ENCODE assay signal across 8 cellular contexts in the genomic region with DNA sequence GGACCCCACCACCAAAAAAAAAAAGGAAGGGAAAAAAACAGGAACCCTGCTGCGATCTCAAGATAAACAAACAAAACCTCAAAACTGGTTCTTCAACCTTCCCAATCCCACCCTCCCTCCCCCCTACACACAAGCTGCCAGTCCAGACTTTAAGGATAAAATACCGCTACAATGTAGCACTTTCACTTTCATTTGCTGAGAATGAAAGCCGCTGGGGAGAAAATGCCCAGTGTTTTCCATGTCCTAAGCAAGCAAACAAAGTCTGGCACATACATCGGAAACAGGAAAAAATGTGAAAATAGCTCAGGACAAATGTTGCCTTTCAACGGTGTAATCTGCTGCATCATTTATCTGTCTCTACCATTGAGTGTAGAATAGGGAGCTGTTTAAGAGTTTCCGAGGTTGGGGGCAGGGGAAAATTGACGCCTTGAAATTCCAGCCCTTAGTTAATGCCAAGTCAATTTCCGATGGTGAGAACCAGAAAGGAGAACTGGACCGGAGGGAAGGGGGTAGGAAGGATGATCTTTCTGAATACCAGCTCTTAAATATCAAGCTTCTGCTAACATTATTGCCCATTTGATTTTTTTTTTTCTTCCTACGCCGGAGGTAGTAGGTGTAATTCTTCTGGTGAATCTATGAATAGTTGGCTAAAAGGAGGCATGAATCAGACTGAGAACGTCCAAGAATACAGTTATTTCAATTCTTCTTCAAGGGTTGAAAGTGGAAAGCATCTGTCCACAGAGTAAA. TPM values are rescaled to one million over a fixed set of nuclear protein-coding genes. Genes with fewer than 3 reads are reported as not detected.
DNase-seq lines count a peak whose midpoint lies in the region; ATAC-seq and TF ChIP-seq lines count a peak whose summit lies in the region.

No MANE protein-coding gene starts in this region.

- H3K27ac ChIP-seq in foreskin keratinocyte, result peak overlapping the region; percentile 72

- no peak for TF ChIP-seq CTCF in WTC11 (IDR thresholded peaks at IDR 0.05)
- no peak for TF ChIP-seq CTCF in foreskin keratinocyte (conservative IDR thresholded peaks at IDR 0.05)
- no peak for TF ChIP-seq CTCF in neural crest cell (conservative IDR thresholded peaks at IDR 0.05)

- POLR2A ChIA-PET in WTC11 (lab: Charles Lee), result interaction anchor here (1.5 to 1.6 kb wide), 2 partner anchors 380 to 448 kb away, joined by 4 to 13 read pairs; no protein-coding TSS in a partner anchor

- H3K4me1 Mint-ChIP-seq in WTC11 (peaks cover 16% of the 10 kb centered on the region), neural crest cell (peaks cover 21% of the 10 kb centered on the region)

- ATAC-seq in WTC11, result peak; percentile 9; the same call in 1 of the 2 replicates
- peak; percentile 24 for ATAC-seq in foreskin keratinocyte
- ATAC-seq in GM19395 (IDR thresholded peaks at IDR 0.05; ENCODE audit: unreplicated experiment), result no peak

- H3K27ac Mint-ChIP-seq in WTC11 (peak overlapping the region; percentile 98), neural crest cell (ENCODE audit: unreplicated experiment) (peak overlapping the region; percentile 63)

- H3K4me3 Mint-ChIP-seq in WTC11 (no peak overlapping the region), neural crest cell (no peak overlapping the region)

- peak; percentile 37 for DNase-seq in NCI-H1092 treated with DMSO at 0.1 percent for 48 hours (lab: John Stamatoyannopoulos, UW)
- no peak for DNase-seq in NCI-H1092 (lab: John Stamatoyannopoulos, UW)
- DNase-seq in LHCN-M2 (ENCODE audit: low read depth), result peak; percentile 69
- DNase-seq in WTC11 (ENCODE audit: low spot score), result no peak
- peak; percentile 50 to 65 for DNase-seq in foreskin keratinocyte
- DNase-seq in neural crest cell (ENCODE audit: low read depth, low spot score), result no peak
- no peak for DNase-seq in NCI-H82 treated with DMSO at 0.1 percent for 48 hours (lab: John Stamatoyannopoulos, UW; ENCODE audit: unreplicated experiment)

- H3K4me1 ChIP-seq in foreskin keratinocyte, result peaks cover 7% of the 10 kb centered on the region

- peaks cover 5% of the 10 kb centered on the region; the same call in 1 of the 2 replicates for H3K36me3 Mint-ChIP-seq in WTC11
- H3K36me3 Mint-ChIP-seq in neural crest cell (ENCODE audit: low read depth), result peaks cover 2% of the 10 kb centered on the region

- H3K27me3 Mint-ChIP-seq in WTC11 (ENCODE audit: low read depth) (no peaks in the 10 kb centered on the region), neural crest cell (ENCODE audit: low read depth) (no peaks in the 10 kb centered on the region)

- H3K9me3 Mint-ChIP-seq in WTC11, result 0 out of 2 replicates have a peak, but pooled peaks cover 7% of the 10 kb centered on the region
- peaks cover 3% of the 10 kb centered on the region for H3K9me3 Mint-ChIP-seq in neural crest cell

- CTCF ChIA-PET in WTC11 (lab: Charles Lee), result interaction anchor here (0.6 to 4.4 kb wide), 29 partner anchors 8 to 846 kb away, joined by 3 to 66 read pairs (median 4); a partner anchor contains a TSS

- no peaks in the 10 kb centered on the region for H3K27me3 ChIP-seq in foreskin keratinocyte

TF ChIP-seq in WTC11, 78 proteins besides CTCF, POLR2A, EP300 and RAD21:
- TF ChIP-seq, protein P1, sequence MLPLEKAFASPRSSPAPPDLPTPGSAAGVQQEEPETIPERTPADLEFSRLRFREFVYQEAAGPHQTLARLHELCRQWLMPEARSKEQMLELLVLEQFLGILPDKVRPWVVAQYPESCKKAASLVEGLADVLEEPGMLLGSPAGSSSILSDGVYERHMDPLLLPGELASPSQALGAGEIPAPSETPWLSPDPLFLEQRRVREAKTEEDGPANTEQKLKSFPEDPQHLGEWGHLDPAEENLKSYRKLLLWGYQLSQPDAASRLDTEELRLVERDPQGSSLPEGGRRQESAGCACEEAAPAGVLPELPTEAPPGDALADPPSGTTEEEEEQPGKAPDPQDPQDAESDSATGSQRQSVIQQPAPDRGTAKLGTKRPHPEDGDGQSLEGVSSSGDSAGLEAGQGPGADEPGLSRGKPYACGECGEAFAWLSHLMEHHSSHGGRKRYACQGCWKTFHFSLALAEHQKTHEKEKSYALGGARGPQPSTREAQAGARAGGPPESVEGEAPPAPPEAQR (CRISPR knock-in tag; IDR thresholded peaks at IDR 0.05), result no peak
- TF ChIP-seq, protein P2, sequence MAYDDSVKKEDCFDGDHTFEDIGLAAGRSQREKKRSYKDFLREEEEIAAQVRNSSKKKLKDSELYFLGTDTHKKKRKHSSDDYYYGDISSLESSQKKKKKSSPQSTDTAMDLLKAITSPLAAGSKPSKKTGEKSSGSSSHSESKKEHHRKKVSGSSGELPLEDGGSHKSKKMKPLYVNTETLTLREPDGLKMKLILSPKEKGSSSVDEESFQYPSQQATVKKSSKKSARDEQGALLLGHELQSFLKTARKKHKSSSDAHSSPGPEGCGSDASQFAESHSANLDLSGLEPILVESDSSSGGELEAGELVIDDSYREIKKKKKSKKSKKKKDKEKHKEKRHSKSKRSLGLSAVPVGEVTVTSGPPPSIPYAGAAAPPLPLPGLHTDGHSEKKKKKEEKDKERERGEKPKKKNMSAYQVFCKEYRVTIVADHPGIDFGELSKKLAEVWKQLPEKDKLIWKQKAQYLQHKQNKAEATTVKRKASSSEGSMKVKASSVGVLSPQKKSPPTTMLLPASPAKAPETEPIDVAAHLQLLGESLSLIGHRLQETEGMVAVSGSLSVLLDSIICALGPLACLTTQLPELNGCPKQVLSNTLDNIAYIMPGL (CRISPR knock-in tag; IDR thresholded peaks at IDR 0.05), result no peak
- TF ChIP-seq IRF2 (CRISPR knock-in tag; IDR thresholded peaks at IDR 0.05; ENCODE audit: borderline replicate concordance, low read depth), result no peak
- TF ChIP-seq, protein P3, sequence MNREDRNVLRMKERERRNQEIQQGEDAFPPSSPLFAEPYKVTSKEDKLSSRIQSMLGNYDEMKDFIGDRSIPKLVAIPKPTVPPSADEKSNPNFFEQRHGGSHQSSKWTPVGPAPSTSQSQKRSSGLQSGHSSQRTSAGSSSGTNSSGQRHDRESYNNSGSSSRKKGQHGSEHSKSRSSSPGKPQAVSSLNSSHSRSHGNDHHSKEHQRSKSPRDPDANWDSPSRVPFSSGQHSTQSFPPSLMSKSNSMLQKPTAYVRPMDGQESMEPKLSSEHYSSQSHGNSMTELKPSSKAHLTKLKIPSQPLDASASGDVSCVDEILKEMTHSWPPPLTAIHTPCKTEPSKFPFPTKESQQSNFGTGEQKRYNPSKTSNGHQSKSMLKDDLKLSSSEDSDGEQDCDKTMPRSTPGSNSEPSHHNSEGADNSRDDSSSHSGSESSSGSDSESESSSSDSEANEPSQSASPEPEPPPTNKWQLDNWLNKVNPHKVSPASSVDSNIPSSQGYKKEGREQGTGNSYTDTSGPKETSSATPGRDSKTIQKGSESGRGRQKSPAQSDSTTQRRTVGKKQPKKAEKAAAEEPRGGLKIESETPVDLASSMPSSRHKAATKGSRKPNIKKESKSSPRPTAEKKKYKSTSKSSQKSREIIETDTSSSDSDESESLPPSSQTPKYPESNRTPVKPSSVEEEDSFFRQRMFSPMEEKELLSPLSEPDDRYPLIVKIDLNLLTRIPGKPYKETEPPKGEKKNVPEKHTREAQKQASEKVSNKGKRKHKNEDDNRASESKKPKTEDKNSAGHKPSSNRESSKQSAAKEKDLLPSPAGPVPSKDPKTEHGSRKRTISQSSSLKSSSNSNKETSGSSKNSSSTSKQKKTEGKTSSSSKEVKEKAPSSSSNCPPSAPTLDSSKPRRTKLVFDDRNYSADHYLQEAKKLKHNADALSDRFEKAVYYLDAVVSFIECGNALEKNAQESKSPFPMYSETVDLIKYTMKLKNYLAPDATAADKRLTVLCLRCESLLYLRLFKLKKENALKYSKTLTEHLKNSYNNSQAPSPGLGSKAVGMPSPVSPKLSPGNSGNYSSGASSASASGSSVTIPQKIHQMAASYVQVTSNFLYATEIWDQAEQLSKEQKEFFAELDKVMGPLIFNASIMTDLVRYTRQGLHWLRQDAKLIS (CRISPR knock-in tag; IDR thresholded peaks at IDR 0.05; ENCODE audit: borderline replicate concordance), result no peak
- TF ChIP-seq ELF4 (CRISPR knock-in tag; IDR thresholded peaks at IDR 0.05; ENCODE audit: low read depth), result no peak
- no peak for TF ChIP-seq ZNF121 (CRISPR knock-in tag; IDR thresholded peaks at IDR 0.05)
- TF ChIP-seq KAT7 (CRISPR knock-in tag; IDR thresholded peaks at IDR 0.05; ENCODE audit: borderline replicate concordance), result no peak
- no peak for TF ChIP-seq NR1H2 (CRISPR knock-in tag; IDR thresholded peaks at IDR 0.05)
- TF ChIP-seq ZNF396 (CRISPR knock-in tag; IDR thresholded peaks at IDR 0.05; ENCODE audit: borderline replicate concordance), result no peak
- no peak for TF ChIP-seq JUN (CRISPR knock-in tag; IDR thresholded peaks at IDR 0.05)
- no peak for TF ChIP-seq RELA (CRISPR knock-in tag; IDR thresholded peaks at IDR 0.05; ENCODE audit: borderline replicate concordance)
- no peak for TF ChIP-seq ZNF138 (CRISPR knock-in tag; conservative IDR thresholded peaks at IDR 0.05)
- no peak for TF ChIP-seq OVOL2 (CRISPR knock-in tag; IDR thresholded peaks at IDR 0.05; ENCODE audit: borderline replicate concordance)

RNA-seq across cellular contexts. Expression of a gene that starts 1.2 kb away (rescaled TPM):
- 28.7 and 30.8 TPM in 2 replicates for total RNA-seq in LHCN-M2 (2014; rRNA removed)
- 3.8 TPM for polyA plus RNA-seq in LHCN-M2 (2012)
- total RNA-seq in WTC11 (2021), result 2.6 to 3.5 TPM (median 2.8 TPM) in 3 replicates
- 19.6 and 23.2 TPM in 2 replicates for total RNA-seq in foreskin keratinocyte
- polyA plus RNA-seq in foreskin keratinocyte, result 3.1 and 3.2 TPM in 2 replicates
- 7.1 and 8.2 TPM in 2 replicates for total RNA-seq in neural crest cell

Comparison
In these comparisons a context has a peak if more than half of its experiments do, and no peak if none do; other contexts are left out.
1. DNase-seq: peak in NCI-H1092 treated with DMSO at 0.1 percent for 48 hours (single experiment), LHCN-M2 (single experiment) and foreskin keratinocyte (2 of 2); none in NCI-H1092 (single experiment), WTC11 (single experiment), neural crest cell (single experiment) and NCI-H82 treated with DMSO at 0.1 percent for 48 hours (single experiment).